Comparison of ENCODE assay signal across 21 cellular contexts in genomic region chrX:10239611-10240064, GRCh38.
DNase-seq lines count a peak whose midpoint lies in the region; ATAC-seq and TF ChIP-seq lines count a peak whose summit lies in the region.
"Had no signal": no experiment of that assay in that cellular context is flagged by ENCODE, and none has a peak within 500 bp of the region (broad histone marks: within the 10 kb centered on the region; RNA-seq: fewer than 3 reads in every experiment).

No MANE protein-coding gene starts in this region.

- H3K27ac ChIP-seq in breast epithelium, result no peak overlapping the region
- no peak overlapping the region for H3K27ac ChIP-seq in tibial artery

- CTCF ChIA-PET in MCF 10A (lab: Yijun Ruan, JAX), result interaction anchor here (0.6 to 2.2 kb wide), 5 partner anchors 49 to 487 kb away, joined by 3 to 7 read pairs (median 3); no protein-coding TSS in a partner anchor

- H3K36me3 Mint-ChIP-seq in MCF 10A (ENCODE audit: insufficient read depth, unreplicated experiment), result no peaks in the 10 kb centered on the region

- H3K27me3 ChIP-seq in breast epithelium (peaks cover 0 to 58% of the 10 kb centered on the region in 2 donors), tibial artery (no peaks in the 10 kb centered on the region)
- H3K27me3 ChIP-seq: transverse colon had no signal

- ATAC-seq in SK-N-SH treated with all-trans-retinoic acid at 6 μM for 48 hours, result peak; percentile 79
- ATAC-seq in GM18868 (IDR thresholded peaks at IDR 0.05; ENCODE audit: unreplicated experiment), result no peak
- ATAC-seq: GM12878, GM23338 had no signal

- no peaks in the 10 kb centered on the region for H3K27me3 Mint-ChIP-seq in MCF 10A (ENCODE audit: insufficient read depth, unreplicated experiment)

- H3K9me3 ChIP-seq in breast epithelium (no peaks in the 10 kb centered on the region), tibial artery (no peaks in the 10 kb centered on the region)
- H3K9me3 ChIP-seq: transverse colon had no signal

- H3K4me3 Mint-ChIP-seq in MCF 10A (ENCODE audit: unreplicated experiment), result no peak overlapping the region
- H3K4me3 Mint-ChIP-seq: GM23338, nephron progenitor cell had no signal

- DNase-seq in MCF 10A (ENCODE audit: unreplicated experiment) (peak; percentile 68), breast epithelium (ENCODE audit: low spot score in 2 of 2) (no peak), foreskin fibroblast (peak; percentile 73 to 83), tibial artery (peak; percentile 44 to 65), DMS79 treated with DMSO at 0.1 percent for 48 hours (lab: John Stamatoyannopoulos, UW) (no peak), cortex of kidney (lab: John Stamatoyannopoulos, UW) (no peak)
- DNase-seq: 8988T; activated naive CD4-positive, alpha-beta T cell treated with anti-CD3 and anti-CD28 coated beads, Interleukin-2, amount 50 U/mL, for 16 hours; DMS153; glutamatergic neuron; kidney glomerular epithelial cell; NCI-H1417; NCI-H526; nephron progenitor cell; SHP77 treated with DMSO at 0.1 percent for 48 hours; stimulated activated CD4-positive, alpha-beta T cell treated with anti-CD3 and anti-CD28 coated beads, Interleukin-12 subunit alpha, Interleukin-12 subunit beta, amount 100 ng/mL, for 4 hours; transverse colon had no signal

- peak overlapping the region; percentile 51 for H3K27ac Mint-ChIP-seq in MCF 10A (ENCODE audit: low read depth, unreplicated experiment)
- H3K27ac Mint-ChIP-seq: GM23338, nephron progenitor cell had no signal

- no peak overlapping the region for H3K4me3 ChIP-seq in breast epithelium
- no peak overlapping the region for H3K4me3 ChIP-seq in foreskin fibroblast (ENCODE audit: low read depth in 1 of 2, low read length in 2 of 2)
- no peak overlapping the region for H3K4me3 ChIP-seq in tibial artery
- H3K4me3 ChIP-seq: GM12878, GM23338, transverse colon had no signal

- POLR2A ChIA-PET in MCF 10A (lab: Yijun Ruan, JAX), result no interaction called here

- TF ChIP-seq POLR2A in breast epithelium (IDR thresholded peaks at IDR 0.05), result no peak

- intact Hi-C loops in MCF 10A (cut with micrococcal nuclease) (no loop called here), breast epithelium (cut with DNase I; ENCODE audit: low total_unique reads) (no loop called here), tibial artery (cut with DNase I; ENCODE audit: low total_unique reads) (no loop called here)

- no TSS peak for BruUV-seq in MCF 10A (replicated peaks; lab: Mats Ljungman, UMichigan)

- H3K9me3 Mint-ChIP-seq in MCF 10A (ENCODE audit: unreplicated experiment), result no peaks in the 10 kb centered on the region
- H3K9me3 Mint-ChIP-seq: GM23338 had no signal

- H3K4me1 ChIP-seq in breast epithelium (no peaks in the 10 kb centered on the region), tibial artery (no peaks in the 10 kb centered on the region)
- H3K4me1 ChIP-seq: transverse colon had no signal

- TF ChIP-seq CTCF in MCF 10A (IDR thresholded peaks at IDR 0.05; ENCODE audit: unreplicated experiment) (no peak), breast epithelium (IDR thresholded peaks at IDR 0.05) (no peak), foreskin fibroblast (IDR thresholded peaks at IDR 0.05; ENCODE audit: low read depth, low read length) (no peak), tibial artery (IDR thresholded peaks at IDR 0.05) (no peak)

- peaks cover 23% of the 10 kb centered on the region for H3K4me1 Mint-ChIP-seq in MCF 10A (ENCODE audit: insufficient read depth, unreplicated experiment)
- H3K4me1 Mint-ChIP-seq: GM23338 had no signal

- H3K36me3 ChIP-seq in breast epithelium (no peaks in the 10 kb centered on the region), tibial artery (no peaks in the 10 kb centered on the region)
- H3K36me3 ChIP-seq: transverse colon had no signal

TF ChIP-seq in SK-N-SH treated with all-trans-retinoic acid at 6 μM for 48 hours, 23 proteins besides CTCF, POLR2A, EP300 and RAD21:
- TF ChIP-seq ZFP30 (CRISPR knock-in tag; IDR thresholded peaks at IDR 0.05) (no peak), ZNF565 (CRISPR knock-in tag; conservative IDR thresholded peaks at IDR 0.05; ENCODE audit: low read depth) (no peak), POU6F1 (CRISPR knock-in tag; IDR thresholded peaks at IDR 0.05; ENCODE audit: borderline replicate concordance, low read depth) (no peak)

Comparison
In these comparisons a context has a peak if more than half of its experiments do, and no peak if none do; other contexts are left out.
1. DNase-seq: peak in MCF 10A (single experiment), foreskin fibroblast (2 of 2) and tibial artery (2 of 2); none in breast epithelium (0 of 2), DMS79 treated with DMSO at 0.1 percent for 48 hours (single experiment) and cortex of kidney (single experiment).